ENCODE assay signal across 18 cellular contexts in genomic region chr14:24177041-24177825, GRCh38. TPM values are rescaled to one million over a fixed set of nuclear protein-coding genes. Genes with fewer than 3 reads are reported as not detected.
DNase-seq lines count a peak whose midpoint lies in the region; ATAC-seq and TF ChIP-seq lines count a peak whose summit lies in the region.
"Had no signal": no experiment of that assay in that cellular context is flagged by ENCODE, and none has a peak within 500 bp of the region (broad histone marks: within the 10 kb centered on the region; RNA-seq: fewer than 3 reads in every experiment).

No MANE protein-coding gene starts in this region.

- peaks cover 5% of the 10 kb centered on the region for H3K4me1 Mint-ChIP-seq in stimulated activated naive CD8-positive, alpha-beta T cell treated with anti-CD3 and anti-CD28 coated beads, Interleukin-15, Interleukin-2, amounts not matched to agents 100 ng/mL and 50 ng/mL, for 24 hours (ENCODE audit: low read depth)
- no peaks in the 10 kb centered on the region for H3K4me1 Mint-ChIP-seq in activated T-helper 17 cell treated with anti-CD3 and anti-CD28 coated beads, Interleukin-2, amount 50 U/mL, for 72 hours
- H3K4me1 Mint-ChIP-seq in neural progenitor cell, result peaks cover 4% of the 10 kb centered on the region
- peaks cover 14% of the 10 kb centered on the region for H3K4me1 Mint-ChIP-seq in activated CD4-positive, alpha-beta memory T cell treated with anti-CD3 and anti-CD28 coated beads, Interleukin-2, amount 10 ng/mL, durations not matched to agents 7 days and 5 days

- H3K27me3 Mint-ChIP-seq in stimulated activated naive CD8-positive, alpha-beta T cell treated with anti-CD3 and anti-CD28 coated beads, Interleukin-15, Interleukin-2, amounts not matched to agents 100 ng/mL and 50 ng/mL, for 24 hours, result no peaks in the 10 kb centered on the region
- no peaks in the 10 kb centered on the region for H3K27me3 Mint-ChIP-seq in activated T-helper 17 cell treated with anti-CD3 and anti-CD28 coated beads, Interleukin-2, amount 50 U/mL, for 72 hours
- no peaks in the 10 kb centered on the region for H3K27me3 Mint-ChIP-seq in neural progenitor cell (ENCODE audit: insufficient read depth, low read depth)
- no peaks in the 10 kb centered on the region for H3K27me3 Mint-ChIP-seq in activated CD4-positive, alpha-beta memory T cell treated with anti-CD3 and anti-CD28 coated beads, Interleukin-2, amount 10 ng/mL, durations not matched to agents 7 days and 5 days

- H3K27me3 ChIP-seq in neural progenitor cell, result no peaks in the 10 kb centered on the region
- H3K27me3 ChIP-seq: SJSA1 had no signal

- no peaks in the 10 kb centered on the region for H3K36me3 ChIP-seq in neural progenitor cell

- H2AFZ ChIP-seq in neural progenitor cell (replicated peaks), result no peak overlapping the region

- H3F3A ChIP-seq in neural progenitor cell (ENCODE audit: low read depth), result peaks cover 10% of the 10 kb centered on the region

- no peak overlapping the region for H3K27ac ChIP-seq in neural progenitor cell
- H3K27ac ChIP-seq: KMS-11, SJSA1 had no signal

- H3K9me3 Mint-ChIP-seq in stimulated activated naive CD8-positive, alpha-beta T cell treated with anti-CD3 and anti-CD28 coated beads, Interleukin-15, Interleukin-2, amounts not matched to agents 100 ng/mL and 50 ng/mL, for 24 hours, result no peaks in the 10 kb centered on the region
- no peaks in the 10 kb centered on the region for H3K9me3 Mint-ChIP-seq in activated T-helper 17 cell treated with anti-CD3 and anti-CD28 coated beads, Interleukin-2, amount 50 U/mL, for 72 hours
- peaks cover 3% of the 10 kb centered on the region for H3K9me3 Mint-ChIP-seq in neural progenitor cell
- H3K9me3 Mint-ChIP-seq in activated CD4-positive, alpha-beta memory T cell treated with anti-CD3 and anti-CD28 coated beads, Interleukin-2, amount 10 ng/mL, durations not matched to agents 7 days and 5 days, result no peaks in the 10 kb centered on the region

- peak overlapping the region; percentile 13 for H3K9ac ChIP-seq in neural progenitor cell
- H3K9ac ChIP-seq: KMS-11 had no signal

- no peaks in the 10 kb centered on the region for H3K9me3 ChIP-seq in neural progenitor cell (ENCODE audit: low read depth)
- H3K9me3 ChIP-seq: SJSA1 had no signal

- DNase-seq in stimulated activated naive CD8-positive, alpha-beta T cell treated with anti-CD3 and anti-CD28 coated beads, Interleukin-15, Interleukin-2, amounts not matched to agents 100 U/mL and 50 U/mL, for 24 hours, result no peak
- DNase-seq in neural progenitor cell (ENCODE audit: low spot score), result no peak
- DNase-seq in NCI-H345 (lab: John Stamatoyannopoulos, UW), result no peak
- no peak for DNase-seq in activated CD4-positive, alpha-beta memory T cell treated with anti-CD3 and anti-CD28 coated beads, Interleukin-2, amount 10 ng/mL, durations not matched to agents 7 days and 5 days
- DNase-seq: Calu3, DMS79, GOT3, NCI-H1436, NCI-H2081, NCI-H510A, NCI-H82, PC-3 had no signal

- no peak overlapping the region for H3K4me3 Mint-ChIP-seq in stimulated activated naive CD8-positive, alpha-beta T cell treated with anti-CD3 and anti-CD28 coated beads, Interleukin-15, Interleukin-2, amounts not matched to agents 100 ng/mL and 50 ng/mL, for 24 hours
- no peak overlapping the region for H3K4me3 Mint-ChIP-seq in activated T-helper 17 cell treated with anti-CD3 and anti-CD28 coated beads, Interleukin-2, amount 50 U/mL, for 72 hours
- no peak overlapping the region for H3K4me3 Mint-ChIP-seq in neural progenitor cell
- no peak overlapping the region for H3K4me3 Mint-ChIP-seq in activated CD4-positive, alpha-beta memory T cell treated with anti-CD3 and anti-CD28 coated beads, Interleukin-2, amount 10 ng/mL, durations not matched to agents 7 days and 5 days

- no peak overlapping the region for H3K4me3 ChIP-seq in neural progenitor cell
- H3K4me3 ChIP-seq: SJSA1 had no signal

- POLR2A ChIA-PET in activated CD4-positive, alpha-beta memory T cell treated with anti-CD3 and anti-CD28 coated beads, Interleukin-2, amount 10 ng/mL, durations not matched to agents 7 days and 5 days (lab: Charles Lee), result interaction anchor here (0.8 to 21.9 kb wide), 6 partner anchors 10 to 63 kb away, joined by 3 to 456 read pairs (median 5); partner anchors contain the start of genes CHMP4A, DCAF11, EMC9 and IPO4

- no peak for ATAC-seq in stimulated activated naive CD8-positive, alpha-beta T cell treated with anti-CD3 and anti-CD28 coated beads, Interleukin-15, Interleukin-2, amounts not matched to agents 100 U/mL and 50 U/mL, for 24 hours
- ATAC-seq in activated T-helper 17 cell treated with anti-CD3 and anti-CD28 coated beads, Interleukin-2, amount 50 U/mL, for 72 hours (replicated peaks), result no peak
- no peak for ATAC-seq in GM18870 (IDR thresholded peaks at IDR 0.05; ENCODE audit: unreplicated experiment)
- ATAC-seq: PC-3 had no signal

- TF ChIP-seq CTCF in neural progenitor cell (IDR thresholded peaks at IDR 0.05), result no peak

- peak overlapping the region; percentile 49 for H3K27ac Mint-ChIP-seq in stimulated activated naive CD8-positive, alpha-beta T cell treated with anti-CD3 and anti-CD28 coated beads, Interleukin-15, Interleukin-2, amounts not matched to agents 100 ng/mL and 50 ng/mL, for 24 hours
- peak overlapping the region; percentile 59 for H3K27ac Mint-ChIP-seq in activated T-helper 17 cell treated with anti-CD3 and anti-CD28 coated beads, Interleukin-2, amount 50 U/mL, for 72 hours
- H3K27ac Mint-ChIP-seq in neural progenitor cell, result peak overlapping the region; percentile 37
- H3K27ac Mint-ChIP-seq in activated CD4-positive, alpha-beta memory T cell treated with anti-CD3 and anti-CD28 coated beads, Interleukin-2, amount 10 ng/mL, durations not matched to agents 7 days and 5 days, result no peak overlapping the region

- H4K20me1 ChIP-seq in neural progenitor cell (ENCODE audit: low read depth), result peaks cover 22% of the 10 kb centered on the region

- CTCF ChIA-PET in activated CD4-positive, alpha-beta memory T cell treated with anti-CD3 and anti-CD28 coated beads, Interleukin-2, amount 10 ng/mL, durations not matched to agents 7 days and 5 days (lab: Charles Lee), result interaction anchor here (1.2 kb wide), 1 partner anchor 16 kb away, joined by 4 read pairs; the partner anchor contains the start of gene IRF9

- H3K79me2 ChIP-seq in neural progenitor cell (ENCODE audit: low read depth), result peaks cover 13% of the 10 kb centered on the region

- no peak overlapping the region for H3K4me2 ChIP-seq in neural progenitor cell
- H3K4me2 ChIP-seq: KMS-11 had no signal

- H3K36me3 Mint-ChIP-seq in stimulated activated naive CD8-positive, alpha-beta T cell treated with anti-CD3 and anti-CD28 coated beads, Interleukin-15, Interleukin-2, amounts not matched to agents 100 ng/mL and 50 ng/mL, for 24 hours (ENCODE audit: low read depth), result peaks cover 49% of the 10 kb centered on the region
- H3K36me3 Mint-ChIP-seq in activated T-helper 17 cell treated with anti-CD3 and anti-CD28 coated beads, Interleukin-2, amount 50 U/mL, for 72 hours (ENCODE audit: low read depth), result peaks cover 87% of the 10 kb centered on the region
- peaks cover 11% of the 10 kb centered on the region for H3K36me3 Mint-ChIP-seq in neural progenitor cell
- peaks cover 63% of the 10 kb centered on the region for H3K36me3 Mint-ChIP-seq in activated CD4-positive, alpha-beta memory T cell treated with anti-CD3 and anti-CD28 coated beads, Interleukin-2, amount 10 ng/mL, durations not matched to agents 7 days and 5 days (ENCODE audit: low read depth)

- H3K4me1 ChIP-seq in neural progenitor cell, result peaks cover 5% of the 10 kb centered on the region

RNA-seq across cellular contexts. Expression of gene REC8, which starts 5.4 kb away (rescaled TPM):
- total RNA-seq in activated T-helper 17 cell treated with anti-CD3 and anti-CD28 coated beads, Interleukin-2, amount 50 U/mL, for 72 hours, result 10 to 100 TPM; 35.7 to 58.8 TPM
- total RNA-seq in neural progenitor cell (ENCODE audit: low replicate concordance), result 34.6 and 59.8 TPM in 2 replicates
- 10 to 100 TPM; 48.0 to 51.9 TPM for total RNA-seq in activated CD4-positive, alpha-beta memory T cell treated with anti-CD3 and anti-CD28 coated beads, Interleukin-2, amount 10 ng/mL, durations not matched to agents 7 days and 5 days

RNA-seq across cellular contexts. Expression of gene IPO4, which starts 11.4 kb away (rescaled TPM):
- total RNA-seq in activated T-helper 17 cell treated with anti-CD3 and anti-CD28 coated beads, Interleukin-2, amount 50 U/mL, for 72 hours, result 10 to 100 TPM; 34.0 to 78.7 TPM
- 15.9 and 35.5 TPM in 2 replicates for total RNA-seq in neural progenitor cell (ENCODE audit: low replicate concordance)
- 10 to 100 TPM; 24.0 to 26.2 TPM for total RNA-seq in activated CD4-positive, alpha-beta memory T cell treated with anti-CD3 and anti-CD28 coated beads, Interleukin-2, amount 10 ng/mL, durations not matched to agents 7 days and 5 days

RNA-seq across cellular contexts. Expression of gene IRF9, which starts 16.2 kb away (rescaled TPM):
- total RNA-seq in activated T-helper 17 cell treated with anti-CD3 and anti-CD28 coated beads, Interleukin-2, amount 50 U/mL, for 72 hours, result 100 to 1,000 TPM; 106 to 190 TPM
- total RNA-seq in neural progenitor cell (ENCODE audit: low replicate concordance), result 6.9 and 9.7 TPM in 2 replicates
- total RNA-seq in activated CD4-positive, alpha-beta memory T cell treated with anti-CD3 and anti-CD28 coated beads, Interleukin-2, amount 10 ng/mL, durations not matched to agents 7 days and 5 days, result 100 to 1,000 TPM; 262 to 267 TPM

RNA-seq across cellular contexts. Expression of gene TM9SF1, which starts 18.0 kb away (rescaled TPM):
- total RNA-seq in activated T-helper 17 cell treated with anti-CD3 and anti-CD28 coated beads, Interleukin-2, amount 50 U/mL, for 72 hours, result 10 to 100 TPM; 28.6 to 33.4 TPM
- 30.5 and 37.6 TPM in 2 replicates for total RNA-seq in neural progenitor cell (ENCODE audit: low replicate concordance)
- total RNA-seq in activated CD4-positive, alpha-beta memory T cell treated with anti-CD3 and anti-CD28 coated beads, Interleukin-2, amount 10 ng/mL, durations not matched to agents 7 days and 5 days, result 10 to 100 TPM; 30.8 to 35.1 TPM

RNA-seq across cellular contexts. Expression of gene TSSK4, which starts 28.3 kb away (rescaled TPM):
- total RNA-seq in activated T-helper 17 cell treated with anti-CD3 and anti-CD28 coated beads, Interleukin-2, amount 50 U/mL, for 72 hours, result under 1 TPM in 1 of 2 donors, not detected in 1; 0.82 TPM
- not detected in 2 replicates for total RNA-seq in neural progenitor cell (ENCODE audit: low replicate concordance)
- total RNA-seq in activated CD4-positive, alpha-beta memory T cell treated with anti-CD3 and anti-CD28 coated beads, Interleukin-2, amount 10 ng/mL, durations not matched to agents 7 days and 5 days, result under 1 TPM; 0.48 to 0.76 TPM
- total RNA-seq: M059J, SJSA1 had no signal
